33 cellular contexts compared by ENCODE assay signal in genomic region chr6:142167472-142167871, GRCh38. TPM values are rescaled to one million over a fixed set of nuclear protein-coding genes. Genes with fewer than 3 reads are reported as not detected.
"Had no signal": no experiment of that assay in that cellular context is flagged by ENCODE, and none has a peak within 500 bp of the region (broad histone marks: within the 10 kb centered on the region; RNA-seq: fewer than 3 reads in every experiment).

No MANE protein-coding gene starts in this region.

- H2AFZ ChIP-seq: parathyroid adenoma had no signal

- H3K9me3 Mint-ChIP-seq: memory B cell; natural killer cell; stimulated activated naive CD8-positive, alpha-beta T cell treated with anti-CD3 and anti-CD28 coated beads, Interleukin-15, amount 100 ng/mL, for 72 hours had no signal

- H3K27ac Mint-ChIP-seq: memory B cell; progenitor cell of endocrine pancreas; stimulated activated naive CD8-positive, alpha-beta T cell treated with anti-CD3 and anti-CD28 coated beads, Interleukin-15, amount 100 ng/mL, for 72 hours had no signal

- H3K27me3 Mint-ChIP-seq: memory B cell; progenitor cell of endocrine pancreas; stimulated activated naive CD8-positive, alpha-beta T cell treated with anti-CD3 and anti-CD28 coated beads, Interleukin-15, amount 100 ng/mL, for 72 hours had no signal

- H3K9me3 ChIP-seq: esophagus squamous epithelium, gastrocnemius medialis, neutrophil, right lobe of liver, suprapubic skin, vagina had no signal

- H3K9ac ChIP-seq: parathyroid adenoma had no signal

- H3K4me1 ChIP-seq: parathyroid adenoma, suprapubic skin had no signal

- H3K4me2 ChIP-seq: smooth muscle cell had no signal

- DNase-seq: effector CD8-positive, alpha-beta T cell; esophagus squamous epithelium; gastrocnemius medialis; head of caudate nucleus; left colon; left ventricle myocardium superior; natural killer cell; right lobe of liver; stimulated activated CD4-positive, alpha-beta T cell treated with anti-CD3 and anti-CD28 coated beads, Interleukin-12 subunit alpha, Interleukin-12 subunit beta, amount 100 ng/mL, for 4 hours; stimulated activated CD4-positive, alpha-beta T cell treated with anti-CD3 and anti-CD28 coated beads, Interleukin-1b, Interleukin-23, amount 100 ng/mL, for 48 hours; stimulated activated CD4-positive, alpha-beta T cell treated with anti-CD3 and anti-CD28 coated beads, Interleukin-4, amount 100 ng/mL, for 1 hour; stimulated activated CD8-positive, alpha-beta memory T cell treated with anti-CD3 and anti-CD28 coated beads, Interleukin-4, amount 100 ng/mL, for 48 hours; stimulated activated naive CD4-positive, alpha-beta T cell; stimulated activated naive CD8-positive, alpha-beta T cell treated with anti-CD3 and anti-CD28 coated beads, Interleukin-15, amount 100 ng/mL, for 72 hours; trophoblast cell had no signal

- H3K4me3 ChIP-seq: esophagus squamous epithelium, gastrocnemius medialis, lung, right lobe of liver, smooth muscle cell, suprapubic skin, vagina had no signal

- FAIRE-seq: colon had no signal

- ATAC-seq: gastrocnemius medialis; left colon; left ventricle myocardium superior; natural killer cell; stimulated activated naive CD8-positive, alpha-beta T cell treated with anti-CD3 and anti-CD28 coated beads, Interleukin-15, amount 100 ng/mL, for 72 hours had no signal

- H3K27me3 ChIP-seq: esophagus squamous epithelium, gastrocnemius medialis, neutrophil, right lobe of liver, suprapubic skin, vagina had no signal

- H3K27ac ChIP-seq: esophagus squamous epithelium, gastrocnemius medialis, neutrophil, parathyroid adenoma, right lobe of liver, suprapubic skin, vagina had no signal

- H3K4me3 Mint-ChIP-seq: memory B cell; natural killer cell; stimulated activated naive CD8-positive, alpha-beta T cell treated with anti-CD3 and anti-CD28 coated beads, Interleukin-15, amount 100 ng/mL, for 72 hours had no signal

RNA-seq across cellular contexts. Expression of gene NMBR, which starts 20.6 kb away (rescaled TPM):
- total RNA-seq: esophagus squamous epithelium, fibroblast of villous mesenchyme, glomerular endothelial cell, kidney epithelial cell, left colon, left ventricle myocardium superior, mononuclear cell, natural killer cell, omental fat pad, right lobe of liver, smooth muscle cell, ureter, vagina had no signal
- polyA plus RNA-seq: neural cell, smooth muscle cell had no signal

RNA-seq across cellular contexts. Expression of gene GJE1, which starts 34.7 kb away (rescaled TPM):
- total RNA-seq: cerebellum, esophagus squamous epithelium, fibroblast of villous mesenchyme, gastrocnemius medialis, glomerular endothelial cell, kidney epithelial cell, left colon, left ventricle myocardium superior, lung, mononuclear cell, natural killer cell, omental fat pad, progenitor cell of endocrine pancreas, right lobe of liver, smooth muscle cell, suprapubic skin, ureter, vagina had no signal
- polyA plus RNA-seq: lung, neural cell, smooth muscle cell, thymus had no signal
